In the genomic region with DNA sequence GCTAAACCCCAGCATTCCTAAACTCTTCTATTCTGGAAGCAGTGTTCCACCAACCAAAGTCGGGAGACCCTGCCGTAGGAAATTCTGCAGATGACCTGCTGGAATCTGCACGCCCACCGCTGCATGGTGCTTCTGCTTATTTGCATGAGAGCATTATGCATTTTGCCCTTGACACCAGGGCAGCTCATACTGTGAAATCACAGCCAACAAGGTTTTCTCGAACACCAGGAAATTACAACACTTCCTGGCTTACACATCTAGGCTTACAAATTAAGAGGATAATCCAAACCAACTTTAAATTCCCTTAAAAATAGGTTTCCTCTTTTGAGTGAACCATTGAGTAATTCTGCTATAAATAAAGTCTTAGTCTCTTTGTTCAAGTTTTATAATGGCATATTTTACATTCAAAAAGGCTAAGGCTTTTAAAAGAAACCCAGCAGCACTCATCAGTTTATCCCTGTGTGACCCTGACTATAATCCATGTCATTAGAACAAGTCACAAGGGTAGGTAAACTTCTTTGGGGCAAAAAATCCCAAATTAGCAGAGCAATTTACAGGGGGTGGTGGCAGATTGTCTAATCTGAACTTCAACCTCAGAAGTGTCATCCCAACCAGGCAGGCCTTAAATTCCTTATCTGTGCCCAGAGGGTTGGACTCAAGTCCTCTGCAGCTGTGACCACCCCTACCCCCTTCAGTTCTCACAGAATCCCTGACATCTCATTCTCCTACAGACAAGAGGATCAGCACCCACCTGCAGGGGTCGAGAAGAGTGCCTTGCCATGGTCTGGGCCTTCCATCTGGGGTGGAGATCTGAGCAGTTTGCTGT, we compare ENCODE assay signal across 20 cellular contexts. TPM values are rescaled to one million over a fixed set of nuclear protein-coding genes. Genes with fewer than 3 reads are reported as not detected.
A peak's percentile ranks its signal among the peaks of the same experiment; 100 is the strongest.
DNase-seq lines count a peak whose midpoint lies in the region; ATAC-seq and TF ChIP-seq lines count a peak whose summit lies in the region.
"Had no signal": no experiment of that assay in that cellular context is flagged by ENCODE, and none has a peak within 500 bp of the region (broad histone marks: within the 10 kb centered on the region; RNA-seq: fewer than 3 reads in every experiment).

No MANE protein-coding gene starts in this region.

- WGBS in esophagus muscularis mucosa = 60% methylated on average over 6 of the region's 6 CpGs

- TF ChIP-seq CTCF in esophagus muscularis mucosa (IDR thresholded peaks at IDR 0.05) = no peak

- no peaks in the 10 kb centered on the region for H3K27me3 ChIP-seq in esophagus muscularis mucosa
- H3K27me3 ChIP-seq: BE2C had no signal

- H3K4me3 ChIP-seq in esophagus muscularis mucosa = no peak overlapping the region

- no peaks in the 10 kb centered on the region for H3K9me3 ChIP-seq in esophagus muscularis mucosa
- H3K9me3 ChIP-seq: BE2C had no signal

- TF ChIP-seq EP300 in esophagus muscularis mucosa (IDR thresholded peaks at IDR 0.05) = no peak

- no peak overlapping the region for H3K27ac ChIP-seq in esophagus muscularis mucosa (replicated peaks in 1 of 4)
- H3K27ac ChIP-seq: 22Rv1, VCaP had no signal

- no peak for TF ChIP-seq POLR2A in esophagus muscularis mucosa (IDR thresholded peaks at IDR 0.05; ENCODE audit: low read depth)

- intact Hi-C loops in esophagus muscularis mucosa (cut with DNase I) (no loop called here), sciatic nerve (cut with DNase I) (no loop called here)

- peak; percentile 51 to 57 for DNase-seq in NCI-H524 (lab: John Stamatoyannopoulos, UW)
- DNase-seq in NCI-H524 treated with DMSO at 0.1 percent for 48 hours (lab: John Stamatoyannopoulos, UW) = no peak
- peak; percentile 86 to 98 for DNase-seq in NOMO-1 (lab: John Stamatoyannopoulos, UW; ENCODE audit: unreplicated experiment in 2 of 2)
- DNase-seq in esophagus muscularis mucosa (ENCODE audit: extremely low spot score) = peak; percentile 55
- no peak for DNase-seq in sciatic nerve (ENCODE audit: low spot score)
- no peak for DNase-seq in activated effector memory CD4-positive, alpha-beta T cell treated with anti-CD3 and anti-CD28 coated beads, Interleukin-2, amount 50 U/mL, for 16 hours
- DNase-seq in GF-D8 (lab: John Stamatoyannopoulos, UW) = no peak
- DNase-seq: activated CD8-positive, alpha-beta memory T cell treated with anti-CD3 and anti-CD28 coated beads, Interleukin-2, amount 50 U/mL, for 48 hours; activated gamma-delta T cell treated with Interleukin-2 at 50 U/mL for 16 hours; effector CD4-positive, alpha-beta T cell; mesenchymal stem cell; naive B cell; NCI-H2029; NCI-H345; stimulated activated CD4-positive, alpha-beta T cell treated with anti-CD3 and anti-CD28 coated beads, Interleukin-2, amount 100 ng/mL, for 24 hours; stimulated activated naive CD8-positive, alpha-beta T cell treated with anti-CD3 and anti-CD28 coated beads, Interleukin-15, amount 100 ng/mL, for 72 hours had no signal

- H3K4me1 ChIP-seq in esophagus muscularis mucosa = peaks cover 7 to 23% (median 14%) of the 10 kb centered on the region in 4 donors

- peaks cover 0 to 26% (median 5%) of the 10 kb centered on the region in 4 donors for H3K36me3 ChIP-seq in esophagus muscularis mucosa
- H3K36me3 ChIP-seq: BE2C had no signal

- ATAC-seq in sciatic nerve = peak; percentile 53
- ATAC-seq in GM21619 (IDR thresholded peaks at IDR 0.05; ENCODE audit: unreplicated experiment) = no peak
- ATAC-seq: stimulated activated naive CD8-positive, alpha-beta T cell treated with anti-CD3 and anti-CD28 coated beads, Interleukin-15, amount 100 ng/mL, for 72 hours had no signal

RNA-seq across cellular contexts. Expression of gene RBP1, which starts 33.5 kb away (rescaled TPM):
- total RNA-seq in esophagus muscularis mucosa (10 to 100 TPM; 12.8 to 16.1 (median 15.7) TPM), sciatic nerve (6.4 TPM)

Comparison
In these comparisons a context has a peak if more than half of its experiments do, and no peak if none do; other contexts are left out.
1. DNase-seq: peak in NCI-H524 (2 of 2), NOMO-1 (2 of 2) and esophagus muscularis mucosa (single experiment); none in NCI-H524 treated with DMSO at 0.1 percent for 48 hours (single experiment), sciatic nerve (single experiment), activated effector memory CD4-positive, alpha-beta T cell treated with anti-CD3 and anti-CD28 coated beads, Interleukin-2, amount 50 U/mL, for 16 hours (single experiment) and GF-D8 (single experiment).